ENCODE assay signal across 10 cellular contexts in genomic region chr6:123925360-123925759, GRCh38.
DNase-seq lines count a peak whose midpoint lies in the region; ATAC-seq, FAIRE-seq and TF ChIP-seq lines count a peak whose summit lies in the region.
"Had no signal": no experiment of that assay in that cellular context is flagged by ENCODE, and none has a peak within 500 bp of the region (broad histone marks: within the 10 kb centered on the region; RNA-seq: fewer than 3 reads in every experiment).

No MANE protein-coding gene starts in this region.

- ATAC-seq in GM21381 (IDR thresholded peaks at IDR 0.05; ENCODE audit: unreplicated experiment) (peak; percentile 92), HG03342 (IDR thresholded peaks at IDR 0.05; ENCODE audit: unreplicated experiment) (peak; percentile 96), gastroesophageal sphincter (no peak)
- ATAC-seq: activated CD8-positive, alpha-beta memory T cell treated with anti-CD3 and anti-CD28 coated beads, Interleukin-2, amount 10 ng/mL, durations not matched to agents 7 days and 5 days had no signal

- no peak for TF ChIP-seq EP300 in gastroesophageal sphincter (IDR thresholded peaks at IDR 0.05)

- 20 to 39% methylated on average over 1 of the region's 1 CpG for WGBS in gastroesophageal sphincter (ENCODE audit: low coverage in 1 of 2), 2 donors

- DNase-seq in GM12892 (ENCODE audit: insufficient read length) = no peak
- peak; percentile 54 for DNase-seq in amniotic epithelial cell (ENCODE audit: low read depth)
- no peak for DNase-seq in NCI-H446 (lab: John Stamatoyannopoulos, UW)
- DNase-seq in activated CD8-positive, alpha-beta memory T cell treated with anti-CD3 and anti-CD28 coated beads, Interleukin-2, amount 50 U/mL, for 48 hours = no peak
- no peak for DNase-seq in hippocampal formation (lab: John Stamatoyannopoulos, UW)
- DNase-seq: activated CD8-positive, alpha-beta memory T cell treated with anti-CD3 and anti-CD28 coated beads, Interleukin-2, amount 10 ng/mL, durations not matched to agents 7 days and 5 days; DND-41 had no signal

- TF ChIP-seq CTCF in gastroesophageal sphincter (IDR thresholded peaks at IDR 0.05) = no peak

- H3K27ac ChIP-seq in gastroesophageal sphincter = no peak overlapping the region

- FAIRE-seq in GM12892 (lab: Jason Lieb, UNC) = peak; percentile 70

- no peaks in the 10 kb centered on the region for H3K27me3 ChIP-seq in gastroesophageal sphincter

- no peak for TF ChIP-seq POLR2A in GM12892 (IDR thresholded peaks at IDR 0.05; ENCODE audit: low read depth, low read length)
- no peak for TF ChIP-seq POLR2A in gastroesophageal sphincter (IDR thresholded peaks at IDR 0.05)

- H3K4me3 ChIP-seq in gastroesophageal sphincter = no peak overlapping the region

- no peaks in the 10 kb centered on the region for H3K9me3 ChIP-seq in gastroesophageal sphincter

- no peaks in the 10 kb centered on the region for H3K36me3 ChIP-seq in gastroesophageal sphincter

- H3K4me1 ChIP-seq in gastroesophageal sphincter = no peaks in the 10 kb centered on the region
